In genomic region chr5:92409131-92409530, GRCh38 we compare ENCODE assay signal across 1 cellular context.
TF ChIP-seq lines count a peak whose summit lies in the region.

No MANE protein-coding gene starts in this region.

TF ChIP-seq in H1, 55 proteins besides CTCF, POLR2A, EP300 and RAD21:
- TF ChIP-seq CEBPB (IDR thresholded peaks at IDR 0.05; ENCODE audit: low read depth, low read length) = no peak
- no peak for TF ChIP-seq HDAC6 (IDR thresholded peaks at IDR 0.05; ENCODE audit: low read depth, low read length)
- TF ChIP-seq RBBP5 (IDR thresholded peaks at IDR 0.05; ENCODE audit: borderline replicate concordance, low read depth, low read length) = no peak
- TF ChIP-seq SRF (IDR thresholded peaks at IDR 0.05; ENCODE audit: low read depth, low read length) = no peak
